In genomic region chr6:22298393-22299010, GRCh38 we compare ENCODE assay signal across 18 cellular contexts. TPM values are rescaled to one million over a fixed set of nuclear protein-coding genes. Genes with fewer than 3 reads are reported as not detected.
DNase-seq lines count a peak whose midpoint lies in the region; ATAC-seq and TF ChIP-seq lines count a peak whose summit lies in the region.
"Had no signal": no experiment of that assay in that cellular context is flagged by ENCODE, and none has a peak within 500 bp of the region (broad histone marks: within the 10 kb centered on the region; RNA-seq: fewer than 3 reads in every experiment).

No MANE protein-coding gene starts in this region.

- CTCF ChIA-PET in SK-N-SH (lab: Yijun Ruan, JAX): no interaction called here

- H3K79me2 ChIP-seq in SK-N-SH (ENCODE audit: insufficient read depth) (no peaks in the 10 kb centered on the region), smooth muscle cell (ENCODE audit: low read depth) (no peaks in the 10 kb centered on the region)

- TF ChIP-seq EP300 in SK-N-SH (IDR thresholded peaks at IDR 0.05; ENCODE audit: borderline replicate concordance in 1 of 2, low read depth in 1 of 2, low read length in 1 of 2): no peak

- H3K27me3 ChIP-seq in SK-N-SH (ENCODE audit: insufficient read depth) (no peaks in the 10 kb centered on the region), smooth muscle cell (ENCODE audit: low read depth) (no peaks in the 10 kb centered on the region)
- H3K27me3 ChIP-seq: SJSA1 had no signal

- H3K4me3 ChIP-seq in SK-N-SH (ENCODE audit: low read depth in 2 of 2, low read length in 1 of 2) (no peak overlapping the region), fibroblast of mammary gland (ENCODE audit: control insufficient read depth, low read depth, low read length) (no peak overlapping the region), smooth muscle cell (no peak overlapping the region)
- H3K4me3 ChIP-seq: PC-9, SJSA1 had no signal

- TF ChIP-seq RAD21 in SK-N-SH (IDR thresholded peaks at IDR 0.05; ENCODE audit: low read length): no peak

- TF ChIP-seq CTCF in SK-N-SH (IDR thresholded peaks at IDR 0.05) (no peak), fibroblast of mammary gland (conservative IDR thresholded peaks at IDR 0.05; ENCODE audit: control insufficient read depth, insufficient read depth, low read depth, low read length) (no peak), smooth muscle cell (IDR thresholded peaks at IDR 0.05; ENCODE audit: borderline replicate concordance, insufficient read depth, poor library complexity, severe bottlenecking) (no peak)

- H3K27ac ChIP-seq in SK-N-SH (ENCODE audit: low read depth in 2 of 2, low read length in 1 of 2) (peak overlapping the region in 1 of 2 experiments; percentile 1; a peak in 1 of 4 replicates), smooth muscle cell (ENCODE audit: low read depth) (peak overlapping the region; percentile 42)
- H3K27ac ChIP-seq: HL-60, PC-9, SJSA1 had no signal

- 48% methylated on average over 2 of the region's 2 CpGs for WGBS in SK-N-SH (ENCODE audit: low lambda C conversion rate)
- WGBS in smooth muscle cell (ENCODE audit: low lambda C conversion rate): 46% methylated on average over 2 of the region's 2 CpGs

- H3K9me3 ChIP-seq in SK-N-SH: no peaks in the 10 kb centered on the region
- no peaks in the 10 kb centered on the region for H3K9me3 ChIP-seq in smooth muscle cell (replicated peaks; ENCODE audit: low read depth)
- H3K9me3 ChIP-seq: SJSA1 had no signal

- DNase-seq in HS-5 (ENCODE audit: low read depth) (peak; percentile 23), SK-N-SH (no peak), fibroblast of mammary gland (ENCODE audit: low read depth) (peak; percentile 7), smooth muscle cell (lab: John Stamatoyannopoulos, UW; ENCODE audit: unreplicated experiment) (no peak), NCI-H1436 (lab: John Stamatoyannopoulos, UW) (no peak), NCI-H1417 treated with DMSO at 0.1 percent for 48 hours (lab: John Stamatoyannopoulos, UW) (no peak)
- DNase-seq: CD8-positive, alpha-beta T cell; H7; NCI-H1048; NCI-H1694 treated with DMSO at 0.1 percent for 48 hours; NCI-H774; PC-9 had no signal

- no peak for ATAC-seq in HG02588 (IDR thresholded peaks at IDR 0.05; ENCODE audit: unreplicated experiment)
- ATAC-seq: CD8-positive, alpha-beta T cell had no signal

- H3K9ac ChIP-seq in SK-N-SH (no peak overlapping the region), smooth muscle cell (ENCODE audit: low read depth) (no peak overlapping the region)

- no peak overlapping the region for H2AFZ ChIP-seq in SK-N-SH (ENCODE audit: low read depth)
- peak overlapping the region; percentile 67 for H2AFZ ChIP-seq in smooth muscle cell (ENCODE audit: low read depth)
- H2AFZ ChIP-seq: PC-9 had no signal

- peaks cover 0 to 17% of the 10 kb centered on the region in 2 experiments; a peak in 2 of 4 replicates for H3K4me1 ChIP-seq in SK-N-SH (ENCODE audit: control insufficient read depth in 1 of 2, insufficient read depth in 2 of 2, low read depth in 1 of 2, low read length in 1 of 2)
- H3K4me1 ChIP-seq in smooth muscle cell (ENCODE audit: low read depth): no peaks in the 10 kb centered on the region

- H3K4me2 ChIP-seq in SK-N-SH: no peak overlapping the region
- H3K4me2 ChIP-seq in smooth muscle cell: peak overlapping the region; percentile 39
- H3K4me2 ChIP-seq: PC-9 had no signal

- H3F3A ChIP-seq in SK-N-SH (replicated peaks; ENCODE audit: insufficient read depth) (peaks cover 3% of the 10 kb centered on the region), smooth muscle cell (ENCODE audit: low read depth) (no peaks in the 10 kb centered on the region)

- no peaks in the 10 kb centered on the region for H3K9me2 ChIP-seq in SK-N-SH

- POLR2A ChIA-PET in SK-N-SH (lab: Yijun Ruan, JAX): no interaction called here

- H4K20me1 ChIP-seq in SK-N-SH (ENCODE audit: insufficient read depth): no peaks in the 10 kb centered on the region
- no peaks in the 10 kb centered on the region for H4K20me1 ChIP-seq in smooth muscle cell (ENCODE audit: low read depth)

- H3K36me3 ChIP-seq in SK-N-SH (replicated peaks in 1 of 2; ENCODE audit: control insufficient read depth in 1 of 2, insufficient read depth in 2 of 2, low read length in 1 of 2) (no peaks in the 10 kb centered on the region), smooth muscle cell (ENCODE audit: low read depth) (no peaks in the 10 kb centered on the region)
- H3K36me3 ChIP-seq: SJSA1 had no signal

TF ChIP-seq in SK-N-SH, 30 proteins besides CTCF, POLR2A, EP300 and RAD21:
- peak; percentile 37; the same call in 1 of the 2 replicates for TF ChIP-seq FOSL2 (IDR thresholded peaks at IDR 0.05; ENCODE audit: borderline replicate concordance, low read depth)
- TF ChIP-seq PBX3 (IDR thresholded peaks at IDR 0.05): no peak

RNA-seq across cellular contexts. Expression of gene PRL, which starts 1.7 kb away (rescaled TPM):
- polyA plus RNA-seq in SK-N-SH (2012; rRNA removed): not detected in 2 replicates
- not detected in 2 replicates for polyA plus RNA-seq in SK-N-SH (2012; cell fraction: cytosol; rRNA removed)
- polyA plus RNA-seq in SK-N-SH (2012; cell fraction: nucleus; rRNA removed): not detected in 2 replicates
- total RNA-seq in smooth muscle cell: not detected in 2 replicates
- 0.26 TPM in 1 of 2 replicates, not detected in the other for polyA plus RNA-seq in smooth muscle cell
- total RNA-seq: G401, H7, NCI-H460, PC-9, SJSA1 had no signal
- polyA plus RNA-seq: BJ had no signal

Comparison
In these comparisons a context has a peak if more than half of its experiments do, and no peak if none do; other contexts are left out.
1. DNase-seq: peak in HS-5 (single experiment) and fibroblast of mammary gland (single experiment); none in SK-N-SH (single experiment), smooth muscle cell (single experiment), NCI-H1436 (single experiment) and NCI-H1417 treated with DMSO at 0.1 percent for 48 hours (single experiment).